Comparison of ENCODE assay signal across 8 cellular contexts in the genomic region with DNA sequence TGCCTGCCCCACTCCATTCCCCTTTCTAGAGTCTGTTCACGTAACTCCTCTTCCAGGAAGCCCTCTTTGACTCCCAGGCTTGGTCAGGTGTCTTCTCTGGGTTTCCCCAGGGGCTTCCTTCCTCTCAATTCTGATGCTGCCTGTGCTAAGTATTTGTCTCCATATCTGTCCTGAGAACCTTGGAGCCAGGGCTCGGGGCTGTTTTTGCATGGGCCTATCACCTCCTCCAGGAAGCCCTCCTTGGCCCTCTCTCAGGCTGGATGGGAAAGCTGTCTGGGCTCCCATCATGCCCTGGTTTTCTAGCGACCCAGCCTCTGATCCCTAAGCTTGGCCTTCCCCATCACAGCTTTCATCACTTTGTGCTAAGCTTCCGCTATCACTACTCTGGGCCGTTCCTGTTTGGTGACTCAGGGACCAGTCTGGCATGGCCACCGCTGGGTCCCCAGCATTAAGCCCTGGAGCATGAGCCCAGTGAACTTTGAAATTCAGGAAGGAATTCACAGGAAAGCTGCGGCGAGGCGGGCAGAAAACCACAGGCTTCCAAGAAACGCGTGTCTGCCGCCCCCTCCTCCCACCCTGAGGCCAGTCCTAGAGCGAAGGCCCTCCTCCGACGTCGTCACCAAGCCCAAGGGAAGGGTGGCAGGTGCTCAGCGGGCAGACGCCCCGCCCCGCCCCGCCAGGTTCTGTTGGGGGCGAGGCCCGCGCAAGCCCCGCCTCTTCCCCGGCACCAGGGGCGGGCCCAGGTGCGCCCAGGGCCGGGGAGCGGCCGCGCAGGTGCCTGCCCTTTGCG. TPM values are rescaled to one million over a fixed set of nuclear protein-coding genes. Genes with fewer than 3 reads are reported as not detected.
DNase-seq lines count a peak whose midpoint lies in the region; ATAC-seq and FAIRE-seq lines count a peak whose summit lies in the region.

No MANE protein-coding gene starts in this region.

- H3K27ac Mint-ChIP-seq in IgD-negative memory B cell, result peak overlapping the region; percentile 93 to 97 (median 97)

- peaks cover 16 to 29% (median 23%) of the 10 kb centered on the region in 3 donors for H3K4me1 Mint-ChIP-seq in IgD-negative memory B cell

- H3K36me3 Mint-ChIP-seq in IgD-negative memory B cell, result no peaks in the 10 kb centered on the region

- no peak for ATAC-seq in HG02610 (IDR thresholded peaks at IDR 0.05; ENCODE audit: unreplicated experiment)

- DNase-seq in GM03348 (ENCODE audit: low spot score), result peak; percentile 74
- DNase-seq in T-helper 1 cell, result peak; percentile 32 to 76 (median 70)
- DNase-seq in astrocyte of the hippocampus (ENCODE audit: low read depth, low spot score), result peak; percentile 91
- peak; percentile 97 for DNase-seq in iPS-NIHi11 (ENCODE audit: low spot score)
- peak; percentile 70 for DNase-seq in stimulated activated CD4-positive, alpha-beta T cell treated with anti-CD3 and anti-CD28 coated beads, Interleukin-12 subunit alpha, Interleukin-12 subunit beta, amount 100 ng/mL, for 4 hours
- DNase-seq in GM19239 (ENCODE audit: insufficient read length, low spot score), result no peak

- H3K9me3 Mint-ChIP-seq in IgD-negative memory B cell, result no peaks in the 10 kb centered on the region

- peak overlapping the region; percentile 84 to 95 (median 92) for H3K4me3 Mint-ChIP-seq in IgD-negative memory B cell

- no peak for FAIRE-seq in GM19239 (lab: Jason Lieb, UNC)

- H3K27me3 Mint-ChIP-seq in IgD-negative memory B cell, result peaks cover 3% of the 10 kb centered on the region

RNA-seq across cellular contexts. Expression of gene SPINT2, which starts 0.5 kb away (rescaled TPM):
- polyA plus RNA-seq in IgD-negative memory B cell, result 167 TPM

RNA-seq across cellular contexts. Expression of gene PPP1R14A, which starts 7.7 kb away (rescaled TPM):
- polyA plus RNA-seq in IgD-negative memory B cell, result 79.1 TPM

RNA-seq across cellular contexts. Expression of gene DPF1, which starts 39.9 kb away (rescaled TPM):
- 0.24 TPM for polyA plus RNA-seq in IgD-negative memory B cell

RNA-seq across cellular contexts. Expression of gene C19orf33, which starts 40.2 kb away (rescaled TPM):
- 0.83 TPM for polyA plus RNA-seq in IgD-negative memory B cell

RNA-seq across cellular contexts. Expression of gene YIF1B, which starts 51.9 kb away (rescaled TPM):
- 33.7 TPM for polyA plus RNA-seq in IgD-negative memory B cell
